Comparison of ENCODE assay signal across 9 cellular contexts in the genomic region with DNA sequence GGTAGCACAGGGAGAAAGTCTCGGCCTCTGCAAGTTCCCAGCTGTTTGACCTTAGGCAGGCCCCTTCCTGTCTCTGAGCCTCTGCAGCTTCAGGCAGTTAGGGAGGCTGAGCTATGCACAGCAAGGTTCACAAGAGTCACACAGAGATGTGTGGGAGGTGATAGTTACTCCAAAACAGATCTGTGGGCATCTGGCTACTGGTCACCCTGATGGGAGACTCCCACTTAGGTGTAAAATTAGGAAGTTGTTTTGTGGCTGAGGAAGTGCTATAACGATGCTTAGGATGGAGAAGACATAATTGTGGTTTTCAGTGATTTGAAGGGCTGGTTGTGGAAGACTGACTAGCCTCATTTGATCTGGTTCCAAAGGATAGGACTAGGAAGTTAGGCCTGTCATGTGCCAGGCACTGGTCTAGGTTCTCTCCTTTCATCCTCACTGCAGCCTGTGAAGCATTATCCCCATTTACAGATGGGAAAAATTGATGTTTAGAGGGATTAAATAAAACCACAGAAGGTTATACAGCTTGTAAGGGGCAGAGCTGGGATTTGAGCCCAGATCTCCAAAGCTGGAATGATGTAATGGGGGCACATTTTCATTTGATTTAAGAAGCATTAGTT. TPM values are rescaled to one million over a fixed set of nuclear protein-coding genes. Genes with fewer than 3 reads are reported as not detected.
DNase-seq lines count a peak whose midpoint lies in the region; ATAC-seq and TF ChIP-seq lines count a peak whose summit lies in the region.
"Had no signal": no experiment of that assay in that cellular context is flagged by ENCODE, and none has a peak within 500 bp of the region (broad histone marks: within the 10 kb centered on the region; RNA-seq: fewer than 3 reads in every experiment).

No MANE protein-coding gene starts in this region.

- peaks cover 3% of the 10 kb centered on the region for H3K36me3 Mint-ChIP-seq in osteocyte (ENCODE audit: unreplicated experiment)
- no peaks in the 10 kb centered on the region for H3K36me3 Mint-ChIP-seq in T-helper 2 cell treated with Interferon-gamma antibody and Interleukin-4, amounts not matched to agents 5 μg/mL and 100 μg/mL, for 36 hours (ENCODE audit: low read depth)

- no peaks in the 10 kb centered on the region for H3K27me3 Mint-ChIP-seq in osteocyte (ENCODE audit: unreplicated experiment)
- no peaks in the 10 kb centered on the region for H3K27me3 Mint-ChIP-seq in T-helper 2 cell treated with Interferon-gamma antibody and Interleukin-4, amounts not matched to agents 5 μg/mL and 100 μg/mL, for 36 hours (ENCODE audit: low read depth)

- H3K4me1 Mint-ChIP-seq in osteocyte (ENCODE audit: unreplicated experiment): peaks cover 41% of the 10 kb centered on the region
- H3K4me1 Mint-ChIP-seq in T-helper 2 cell treated with Interferon-gamma antibody and Interleukin-4, amounts not matched to agents 5 μg/mL and 100 μg/mL, for 36 hours (ENCODE audit: low read depth): peaks cover 7% of the 10 kb centered on the region

- H3K4me3 Mint-ChIP-seq in osteocyte (ENCODE audit: unreplicated experiment): no peak overlapping the region
- H3K4me3 Mint-ChIP-seq in T-helper 2 cell treated with Interferon-gamma antibody and Interleukin-4, amounts not matched to agents 5 μg/mL and 100 μg/mL, for 36 hours: no peak overlapping the region
- H3K4me3 Mint-ChIP-seq: activated T-cell treated with anti-CD3 and anti-CD28 coated beads, Interleukin-2, amount 50 U/mL, for 4 hours had no signal

- TF ChIP-seq CTCF in coronary artery (IDR thresholded peaks at IDR 0.05) (no peak), osteocyte (IDR thresholded peaks at IDR 0.05) (no peak)

- TF ChIP-seq POLR2A in GM18505 (IDR thresholded peaks at IDR 0.05; ENCODE audit: borderline replicate concordance, extremely low read depth, insufficient read depth, insufficient read length): no peak

- H3K27ac ChIP-seq in coronary artery: peak overlapping the region; percentile 90 to 96

- ATAC-seq in GM18505 (IDR thresholded peaks at IDR 0.05; ENCODE audit: unreplicated experiment): no peak
- ATAC-seq: activated T-cell treated with anti-CD3 and anti-CD28 coated beads, Interleukin-2, amount 50 U/mL, for 4 hours had no signal

- peak; percentile 16 for DNase-seq in Daoy (ENCODE audit: low read depth)
- DNase-seq in LHCN-M2 (ENCODE audit: low read depth): peak; percentile 41
- DNase-seq in coronary artery (ENCODE audit: low spot score): no peak
- no peak for DNase-seq in osteocyte (ENCODE audit: extremely low spot score, unreplicated experiment)
- no peak for DNase-seq in middle frontal gyrus (ENCODE audit: extremely low spot score, low spot score)
- DNase-seq in NCI-H510A (lab: John Stamatoyannopoulos, UW): no peak
- no peak for DNase-seq in T-helper 2 cell treated with Interferon-gamma antibody and Interleukin-4, amounts not matched to agents 5 μg/mL and 100 μg/mL, for 36 hours (ENCODE audit: low spot score)
- DNase-seq: activated T-cell treated with anti-CD3 and anti-CD28 coated beads, Interleukin-2, amount 50 U/mL, for 4 hours had no signal

- H3K27ac Mint-ChIP-seq in osteocyte (ENCODE audit: unreplicated experiment): peak overlapping the region; percentile 87
- no peak overlapping the region for H3K27ac Mint-ChIP-seq in T-helper 2 cell treated with Interferon-gamma antibody and Interleukin-4, amounts not matched to agents 5 μg/mL and 100 μg/mL, for 36 hours

- no peak overlapping the region for H3K4me3 ChIP-seq in coronary artery

- no peaks in the 10 kb centered on the region for H3K9me3 Mint-ChIP-seq in osteocyte (ENCODE audit: unreplicated experiment)
- H3K9me3 Mint-ChIP-seq in T-helper 2 cell treated with Interferon-gamma antibody and Interleukin-4, amounts not matched to agents 5 μg/mL and 100 μg/mL, for 36 hours: no peaks in the 10 kb centered on the region
- H3K9me3 Mint-ChIP-seq: activated T-cell treated with anti-CD3 and anti-CD28 coated beads, Interleukin-2, amount 50 U/mL, for 4 hours had no signal

RNA-seq across cellular contexts. Expression of a gene that starts 13.5 kb away (rescaled TPM):
- 43.5 and 47.6 TPM in 2 replicates for total RNA-seq in Daoy (2014; rRNA removed; shearing (Covaris generic))
- 61.2 and 64.4 TPM in 2 replicates for total RNA-seq in LHCN-M2 (2014; rRNA removed)
- 76.4 TPM for polyA plus RNA-seq in LHCN-M2 (2012)
- total RNA-seq in osteocyte: 71.8 and 77.3 TPM in 2 replicates

RNA-seq across cellular contexts. Expression of a gene that starts 13.9 kb away (rescaled TPM):
- total RNA-seq in Daoy (2014; rRNA removed; shearing (Covaris generic)): 148 and 239 TPM in 2 replicates
- total RNA-seq in LHCN-M2 (2014; rRNA removed) (71.5 and 80.7 TPM in 2 replicates), osteocyte (29.0 and 30.9 TPM in 2 replicates)
- 51.6 TPM for polyA plus RNA-seq in LHCN-M2 (2012)

RNA-seq across cellular contexts. Expression of a gene that starts 35.8 kb away (rescaled TPM):
- total RNA-seq in Daoy (2014; rRNA removed; shearing (Covaris generic)): 9.5 and 13.9 TPM in 2 replicates
- total RNA-seq in LHCN-M2 (2014; rRNA removed): 17.8 and 22.9 TPM in 2 replicates
- 17.6 TPM for polyA plus RNA-seq in LHCN-M2 (2012)
- 44.5 and 45.9 TPM in 2 replicates for total RNA-seq in osteocyte

Comparison
In these comparisons a context has a peak if more than half of its experiments do, and no peak if none do; other contexts are left out.
1. DNase-seq: peak in Daoy (single experiment) and LHCN-M2 (single experiment); none in coronary artery (single experiment), osteocyte (single experiment), middle frontal gyrus (single experiment), NCI-H510A (single experiment) and T-helper 2 cell treated with Interferon-gamma antibody and Interleukin-4, amounts not matched to agents 5 μg/mL and 100 μg/mL, for 36 hours (single experiment).